8 cellular contexts compared by ENCODE assay signal in genomic region chr17:75779250-75779986, GRCh38. TPM values are rescaled to one million over a fixed set of nuclear protein-coding genes. Genes with fewer than 3 reads are reported as not detected.
DNase-seq lines count a peak whose midpoint lies in the region; TF ChIP-seq lines count a peak whose summit lies in the region.

No MANE protein-coding gene starts in this region.

- H3K27ac ChIP-seq in neural progenitor cell (peak overlapping the region; percentile 92), stomach smooth muscle (ENCODE audit: low read length) (peak overlapping the region; percentile 97)

- H4K20me1 ChIP-seq in neural progenitor cell (ENCODE audit: low read depth), result peaks cover 48% of the 10 kb centered on the region

- H3K27me3 Mint-ChIP-seq in neural progenitor cell (ENCODE audit: insufficient read depth, low read depth), result peaks cover 7% of the 10 kb centered on the region

- peaks cover 28% of the 10 kb centered on the region for H3K4me1 ChIP-seq in HAP-1
- peaks cover 25% of the 10 kb centered on the region for H3K4me1 ChIP-seq in neural progenitor cell
- H3K4me1 ChIP-seq in stomach smooth muscle (ENCODE audit: control insufficient read depth, insufficient read depth, low read length), result peaks cover 34% of the 10 kb centered on the region

- no peak overlapping the region for H2AFZ ChIP-seq in neural progenitor cell (replicated peaks)

- peaks cover 73% of the 10 kb centered on the region for H3F3A ChIP-seq in neural progenitor cell (ENCODE audit: low read depth)

- H3K79me2 ChIP-seq in neural progenitor cell (ENCODE audit: low read depth), result peaks cover 31% of the 10 kb centered on the region

- H3K4me3 Mint-ChIP-seq in neural progenitor cell, result peak overlapping the region; percentile 100

- H3K27ac Mint-ChIP-seq in neural progenitor cell, result peak overlapping the region; percentile 100

- H3K4me2 ChIP-seq in neural progenitor cell, result peak overlapping the region; percentile 100

- no peaks in the 10 kb centered on the region for H3K27me3 ChIP-seq in HAP-1 (ENCODE audit: low read depth)
- H3K27me3 ChIP-seq in MG63, result no peaks in the 10 kb centered on the region
- H3K27me3 ChIP-seq in neural progenitor cell, result no peaks in the 10 kb centered on the region
- no peaks in the 10 kb centered on the region for H3K27me3 ChIP-seq in stomach smooth muscle (ENCODE audit: control insufficient read depth in 1 of 2, insufficient read depth in 2 of 2, low read length in 2 of 2)

- no peak for TF ChIP-seq CTCF in foreskin fibroblast (IDR thresholded peaks at IDR 0.05; ENCODE audit: low read depth, low read length)
- peak; percentile 18 for TF ChIP-seq CTCF in neural progenitor cell (IDR thresholded peaks at IDR 0.05)

- in situ Hi-C loops in G401 (cut with HindIII; ENCODE audit: low sequenced_read_pairs), result no loop called here
- in situ Hi-C loops in HAP-1 (cut with MboI; ENCODE audit: low sequenced_read_pairs), result no loop called here

- peaks cover 34% of the 10 kb centered on the region for H3K4me1 Mint-ChIP-seq in neural progenitor cell

- peaks cover 2% of the 10 kb centered on the region for H3K9me3 Mint-ChIP-seq in neural progenitor cell

- peak; percentile 100 for DNase-seq in G401 (ENCODE audit: low spot score)
- peak; percentile 97 to 100 for DNase-seq in HAP-1 (ENCODE audit: low spot score in 2 of 2)
- peak; percentile 98 for DNase-seq in MG63
- DNase-seq in SHP77 treated with DMSO at 0.1 percent for 48 hours (lab: John Stamatoyannopoulos, UW), result peak; percentile 100
- peak; percentile 93 for DNase-seq in activated gamma-delta T cell treated with Interleukin-2 at 50 U/mL for 16 hours
- peak; percentile 100 for DNase-seq in foreskin fibroblast
- peak; percentile 99 for DNase-seq in neural progenitor cell (ENCODE audit: low spot score)

- H3K36me3 ChIP-seq in HAP-1 (replicated peaks), result peaks cover 38% of the 10 kb centered on the region
- peaks cover 44% of the 10 kb centered on the region for H3K36me3 ChIP-seq in MG63
- peaks cover 16% of the 10 kb centered on the region for H3K36me3 ChIP-seq in neural progenitor cell
- peaks cover 29 to 42% of the 10 kb centered on the region in 2 donors for H3K36me3 ChIP-seq in stomach smooth muscle (ENCODE audit: control insufficient read depth in 2 of 2, insufficient read depth in 2 of 2, low read length in 2 of 2)

- H3K9me3 ChIP-seq in HAP-1, result no peaks in the 10 kb centered on the region
- no peaks in the 10 kb centered on the region for H3K9me3 ChIP-seq in MG63
- H3K9me3 ChIP-seq in neural progenitor cell (ENCODE audit: low read depth), result no peaks in the 10 kb centered on the region
- H3K9me3 ChIP-seq in stomach smooth muscle (ENCODE audit: control insufficient read depth in 2 of 2, low read length in 2 of 2), result no peaks in the 10 kb centered on the region

- peaks cover 29% of the 10 kb centered on the region for H3K36me3 Mint-ChIP-seq in neural progenitor cell

- H3K4me3 ChIP-seq in HAP-1 (peak overlapping the region; percentile 75), MG63 (peak overlapping the region; percentile 69), foreskin fibroblast (ENCODE audit: low read depth in 1 of 2, low read length in 2 of 2) (peak overlapping the region; percentile 91 to 97), neural progenitor cell (peak overlapping the region; percentile 99), stomach smooth muscle (ENCODE audit: low read length in 2 of 2) (peak overlapping the region; percentile 89 to 98)

- H3K9ac ChIP-seq in neural progenitor cell (peak overlapping the region; percentile 97), stomach smooth muscle (ENCODE audit: low read length in 2 of 2) (peak overlapping the region; percentile 97)

RNA-seq across cellular contexts. Expression of gene UNK, which starts 5.2 kb away (rescaled TPM):
- 19.1 and 19.6 TPM in 2 replicates for total RNA-seq in G401 (2014; rRNA removed; shearing (Covaris generic))
- 16.0 and 48.1 TPM in 2 replicates for total RNA-seq in MG63 (2014; rRNA removed; shearing (Covaris generic); ENCODE audit: low replicate concordance)
- total RNA-seq in neural progenitor cell (ENCODE audit: low replicate concordance), result 38.5 and 43.0 TPM in 2 replicates

RNA-seq across cellular contexts. Expression of gene GALK1, which starts 14.4 kb away (rescaled TPM):
- 68.3 and 87.8 TPM in 2 replicates for total RNA-seq in G401 (2014; rRNA removed; shearing (Covaris generic))
- total RNA-seq in MG63 (2014; rRNA removed; shearing (Covaris generic); ENCODE audit: low replicate concordance), result 30.4 and 51.1 TPM in 2 replicates
- total RNA-seq in neural progenitor cell (ENCODE audit: low replicate concordance), result 6.5 and 27.3 TPM in 2 replicates

RNA-seq across cellular contexts. Expression of gene ITGB4, which starts 58.2 kb away (rescaled TPM):
- 0.06 TPM in 1 of 2 replicates, not detected in the other for total RNA-seq in G401 (2014; rRNA removed; shearing (Covaris generic))
- not detected in 2 replicates for total RNA-seq in MG63 (2014; rRNA removed; shearing (Covaris generic); ENCODE audit: low replicate concordance)
- total RNA-seq in neural progenitor cell (ENCODE audit: low replicate concordance), result 1.1 TPM in 1 of 2 replicates, not detected in the other

Comparison
In these comparisons a context has a peak if more than half of its experiments do, and no peak if none do; other contexts are left out.
1. Peak in every context shown above with its lines: DNase-seq, H3K4me3 ChIP-seq and H3K27ac ChIP-seq.